Comparison of ENCODE assay signal across 30 cellular contexts in the genomic region with DNA sequence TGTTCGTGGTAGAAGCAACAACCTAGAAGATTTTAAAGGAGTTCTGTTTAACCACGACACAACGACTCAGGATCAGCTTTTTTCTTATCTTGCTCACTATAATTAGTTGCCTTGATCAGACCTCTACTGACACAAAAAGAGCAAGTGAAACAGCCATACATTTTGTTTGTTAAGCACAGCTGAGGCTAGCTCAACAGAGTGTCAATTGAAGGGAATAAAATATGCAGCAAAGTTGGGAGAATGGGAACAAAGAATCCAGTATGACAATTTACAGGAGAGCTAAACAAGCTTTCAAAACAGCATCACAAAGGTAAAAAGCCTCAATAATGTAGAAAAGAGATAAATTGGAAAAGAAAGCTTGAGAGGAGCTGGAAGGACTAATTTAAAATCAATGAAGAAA.
"Had no signal": no experiment of that assay in that cellular context is flagged by ENCODE, and none has a peak within 500 bp of the region (broad histone marks: within the 10 kb centered on the region; RNA-seq: fewer than 3 reads in every experiment).

No MANE protein-coding gene starts in this region.

- H3K9me3 ChIP-seq: colonic mucosa, gastroesophageal sphincter, lower lobe of right lung, mucosa of descending colon, suprapubic skin, transverse colon had no signal

- H3K4me1 ChIP-seq: colonic mucosa, lower lobe of right lung had no signal

- DNase-seq: activated CD4-positive, alpha-beta memory T cell treated with anti-CD3 and anti-CD28 coated beads for 36 hours; activated CD4-positive, alpha-beta T cell treated with anti-CD3 and anti-CD28 coated beads, Interleukin-2, amount 10 ng/mL, durations not matched to agents 24 days and 14 days; activated CD4-positive, CD25-positive, alpha-beta regulatory T cell treated with anti-CD3 and anti-CD28 coated beads, Interleukin-2, amount 50 U/mL, for 72 hours; activated CD8-positive, alpha-beta memory T cell treated with anti-CD3 and anti-CD28 coated beads, Interleukin-2, amount 50 U/mL, for 48 hours; activated gamma-delta T cell treated with Interleukin-2 at 50 U/mL for 16 hours; activated naive CD8-positive, alpha-beta T cell treated with anti-CD3 and anti-CD28 coated beads, Interleukin-2, amount 50 U/mL, for 24 hours; activated T-cell treated with anti-CD3 and anti-CD28 coated beads, Interleukin-2, amount 50 U/mL, for 4 hours; colonic mucosa; effector memory CD4-positive, alpha-beta T cell; erythroblast; heart left ventricle; immature natural killer cell; kidney; lower lobe of right lung; mucosa of descending colon; retina; stimulated activated CD4-positive, alpha-beta T cell treated with anti-CD3 and anti-CD28 coated beads, Interleukin-4, amount 100 ng/mL, for 24 hours; stimulated activated naive CD8-positive, alpha-beta T cell treated with anti-CD3 and anti-CD28 coated beads, Interleukin-15, amount 100 ng/mL, for 72 hours; T-helper 2 cell; transverse colon had no signal

- H3K27me3 ChIP-seq: colonic mucosa, gastroesophageal sphincter, heart left ventricle, suprapubic skin, transverse colon had no signal

- ATAC-seq: activated naive CD8-positive, alpha-beta T cell treated with anti-CD3 and anti-CD28 coated beads, Interleukin-2, amount 50 U/mL, for 24 hours; activated T-cell treated with anti-CD3 and anti-CD28 coated beads, Interleukin-2, amount 50 U/mL, for 4 hours; activated T-helper 17 cell treated with anti-CD3 and anti-CD28 coated beads, Interleukin-2, amount 50 U/mL, for 72 hours; gastroesophageal sphincter; heart left ventricle; left lobe of liver; lower lobe of right lung; mucosa of descending colon; natural killer cell treated with Interleukin-12 subunit alpha and Interleukin-12 subunit beta and Interleukin-15 and Interleukin-18, amount 100 ng/mL, for 72 hours; sciatic nerve; SK-N-SH treated with all-trans-retinoic acid at 6 μM for 48 hours; stimulated activated effector memory CD8-positive, alpha-beta T cell treated with anti-CD3 and anti-CD28 coated beads, Interleukin-12 subunit alpha, Interleukin-12 subunit beta, amount 100 ng/mL, for 72 hours; stimulated activated naive CD8-positive, alpha-beta T cell treated with anti-CD3 and anti-CD28 coated beads, Interleukin-15, amount 100 ng/mL, for 72 hours had no signal

- H3K36me3 ChIP-seq: colonic mucosa, gastroesophageal sphincter, heart left ventricle, lower lobe of right lung, suprapubic skin, transverse colon had no signal

- H3K4me3 ChIP-seq: colonic mucosa, gastroesophageal sphincter, heart left ventricle, lower lobe of right lung, mucosa of descending colon, skin epidermis, suprapubic skin, transverse colon had no signal

- FAIRE-seq: bronchial epithelial cell, kidney had no signal

- H3K27ac ChIP-seq: colonic mucosa, gastroesophageal sphincter, heart left ventricle, lower lobe of right lung, skin epidermis, suprapubic skin, transverse colon had no signal
